In the genomic region with DNA sequence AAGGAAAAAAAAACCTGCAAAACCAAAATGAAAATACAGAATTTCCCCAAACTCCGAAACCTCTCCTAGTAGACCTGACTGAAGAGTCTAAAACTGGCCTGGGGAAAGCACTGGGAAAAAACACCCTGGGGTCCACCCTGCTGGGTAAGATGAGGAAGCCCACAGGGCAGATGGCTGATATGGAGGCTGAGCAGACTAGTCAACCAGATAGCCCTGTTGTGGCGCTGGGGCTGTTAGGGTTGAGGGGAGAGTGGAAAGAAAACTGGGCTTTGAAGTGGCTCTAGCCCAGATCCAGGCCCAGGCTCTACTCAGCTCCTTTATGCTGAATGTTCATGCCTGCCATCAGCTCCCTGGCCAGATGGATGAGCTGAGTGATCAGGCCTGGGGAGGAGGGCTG, we compare ENCODE assay signal across 17 cellular contexts. TPM values are rescaled to one million over a fixed set of nuclear protein-coding genes. Genes with fewer than 3 reads are reported as not detected.
DNase-seq lines count a peak whose midpoint lies in the region; ATAC-seq and TF ChIP-seq lines count a peak whose summit lies in the region.
"Had no signal": no experiment of that assay in that cellular context is flagged by ENCODE, and none has a peak within 500 bp of the region (broad histone marks: within the 10 kb centered on the region; RNA-seq: fewer than 3 reads in every experiment).

No MANE protein-coding gene starts in this region.

- no peaks in the 10 kb centered on the region for H3K9me2 ChIP-seq in PC-9 (ENCODE audit: insufficient read depth)
- H3K9me2 ChIP-seq: SK-N-SH had no signal

- H3K4me3 ChIP-seq in Caco-2 (ENCODE audit: low read depth, low read length) (no peak overlapping the region), PC-9 (no peak overlapping the region)
- H3K4me3 ChIP-seq: adrenal gland, psoas muscle, tibial nerve had no signal

- BruUV-seq in Caco-2 (replicated peaks; lab: Mats Ljungman, UMichigan) (no TSS peak), PC-9 (replicated peaks; lab: Mats Ljungman, UMichigan) (no TSS peak)

- H3K27me3 Mint-ChIP-seq in Caco-2 (ENCODE audit: insufficient read depth, unreplicated experiment) (no peaks in the 10 kb centered on the region), IgD-negative memory B cell (no peaks in the 10 kb centered on the region), memory B cell (no peaks in the 10 kb centered on the region)
- no peaks in the 10 kb centered on the region for H3K27me3 Mint-ChIP-seq in activated T-helper 2 cell treated with anti-CD3 and anti-CD28 coated beads, Interferon-gamma antibody, Interleukin-2, Interleukin-4, amounts not matched to agents 10 μg/mL and 5 μg/mL and 100 μg/mL, durations not matched to agents 14 hours and 24 hours and 36 hours (ENCODE audit: low read depth)
- H3K27me3 Mint-ChIP-seq: central memory CD8-positive, alpha-beta T cell had no signal

- TF ChIP-seq CTCF in Caco-2 (IDR thresholded peaks at IDR 0.05; ENCODE audit: insufficient read depth in 1 of 2, low read depth in 1 of 2, low read length in 1 of 2, severe bottlenecking in 1 of 2, unreplicated experiment in 1 of 2), result no peak
- TF ChIP-seq CTCF in PC-9 (conservative IDR thresholded peaks at IDR 0.05), result no peak

- H3K4me3 Mint-ChIP-seq in Caco-2 (ENCODE audit: unreplicated experiment) (no peak overlapping the region), IgD-negative memory B cell (peak overlapping the region in 3 of 4 donors; percentile 72 to 86 (median 83)), memory B cell (peak overlapping the region; percentile 71)
- H3K4me3 Mint-ChIP-seq in activated T-helper 2 cell treated with anti-CD3 and anti-CD28 coated beads, Interferon-gamma antibody, Interleukin-2, Interleukin-4, amounts not matched to agents 10 μg/mL and 5 μg/mL and 100 μg/mL, durations not matched to agents 14 hours and 24 hours and 36 hours (ENCODE audit: low read depth), result no peak overlapping the region
- H3K4me3 Mint-ChIP-seq: central memory CD8-positive, alpha-beta T cell had no signal

- H3F3A ChIP-seq in PC-9 (ENCODE audit: insufficient read depth, low read depth), result no peaks in the 10 kb centered on the region

- DNase-seq in Caco-2 (no peak), memory B cell (ENCODE audit: low spot score in 2 of 2) (no peak), PC-9 (no peak), cerebellum (ENCODE audit: low spot score) (no peak)
- DNase-seq in stimulated activated CD4-positive, alpha-beta T cell treated with anti-CD3 and anti-CD28 coated beads, Interleukin-4, amount 100 ng/mL, for 1 hour, result no peak
- no peak for DNase-seq in activated T-helper 2 cell treated with anti-CD3 and anti-CD28 coated beads, Interferon-gamma antibody, Interleukin-2, Interleukin-4, amounts not matched to agents 10 μg/mL and 5 μg/mL and 100 μg/mL, durations not matched to agents 14 hours and 24 hours and 36 hours (ENCODE audit: low spot score)
- DNase-seq: activated CD4-positive, CD25-positive, alpha-beta regulatory T cell; activated T-cell treated with anti-CD3 and anti-CD28 coated beads for 4 hours; adrenal gland; DMS153; glutamatergic neuron; psoas muscle; SK-N-SH had no signal

- POLR2A ChIA-PET in Caco-2 (lab: Charles Lee), result no interaction called here
- POLR2A ChIA-PET in PC-9 (lab: Charles Lee; ENCODE audit: unreplicated experiment), result no interaction called here

- H3K9me3 ChIP-seq in Caco-2 (no peaks in the 10 kb centered on the region), PC-9 (ENCODE audit: insufficient read depth, low read depth) (no peaks in the 10 kb centered on the region)
- H3K9me3 ChIP-seq: adrenal gland, psoas muscle, SK-N-SH, tibial nerve had no signal

- H3K27me3 ChIP-seq in Caco-2 (replicated peaks; ENCODE audit: control insufficient read depth, insufficient read depth, low read length), result no peaks in the 10 kb centered on the region
- H3K27me3 ChIP-seq in PC-9 (ENCODE audit: insufficient read depth, low read depth), result peaks cover 74% of the 10 kb centered on the region
- H3K27me3 ChIP-seq: adrenal gland, tibial nerve had no signal

- H3K27ac ChIP-seq in PC-9, result no peak overlapping the region
- H3K27ac ChIP-seq: adrenal gland, psoas muscle, tibial nerve had no signal

- no peak overlapping the region for H2AFZ ChIP-seq in PC-9

- H3K27ac Mint-ChIP-seq in Caco-2 (ENCODE audit: unreplicated experiment), result peak overlapping the region; percentile 82
- peak overlapping the region; percentile 73 to 94 (median 82) for H3K27ac Mint-ChIP-seq in IgD-negative memory B cell
- H3K27ac Mint-ChIP-seq in memory B cell, result peak overlapping the region; percentile 77
- no peak overlapping the region for H3K27ac Mint-ChIP-seq in activated T-helper 2 cell treated with anti-CD3 and anti-CD28 coated beads, Interferon-gamma antibody, Interleukin-2, Interleukin-4, amounts not matched to agents 10 μg/mL and 5 μg/mL and 100 μg/mL, durations not matched to agents 14 hours and 24 hours and 36 hours

- CTCF ChIA-PET in Caco-2 (lab: Charles Lee) (no interaction called here), PC-9 (lab: Charles Lee) (no interaction called here)

- no peak overlapping the region for H3K4me2 ChIP-seq in PC-9
- H3K4me2 ChIP-seq: SK-N-SH had no signal

- H3K4me1 ChIP-seq in Caco-2, result peaks cover 58% of the 10 kb centered on the region
- no peaks in the 10 kb centered on the region for H3K4me1 ChIP-seq in PC-9 (replicated peaks; ENCODE audit: insufficient read depth)
- H3K4me1 ChIP-seq: adrenal gland, psoas muscle, tibial nerve had no signal

- ATAC-seq in GM19463 (IDR thresholded peaks at IDR 0.05; ENCODE audit: unreplicated experiment), result peak; percentile 63
- peak; percentile 70 for ATAC-seq in memory B cell (ENCODE audit: low read depth)
- ATAC-seq: psoas muscle had no signal

- intact Hi-C loops in Caco-2 (cut with micrococcal nuclease; ENCODE audit: unreplicated experiment) (no loop called here), PC-9 (cut with micrococcal nuclease; ENCODE audit: unreplicated experiment) (no loop called here)
- intact Hi-C loops in activated T-helper 2 cell treated with anti-CD3 and anti-CD28 coated beads, Interferon-gamma antibody, Interleukin-2, Interleukin-4, amounts not matched to agents 10 μg/mL and 5 μg/mL and 100 μg/mL, durations not matched to agents 14 hours and 24 hours and 36 hours (cut with micrococcal nuclease), result no loop called here

- H4K20me1 ChIP-seq in PC-9 (ENCODE audit: insufficient read depth), result no peaks in the 10 kb centered on the region

- no peaks in the 10 kb centered on the region for H3K9me3 Mint-ChIP-seq in Caco-2 (ENCODE audit: unreplicated experiment)
- no peaks in the 10 kb centered on the region for H3K9me3 Mint-ChIP-seq in IgD-negative memory B cell
- H3K9me3 Mint-ChIP-seq in memory B cell, result no peaks in the 10 kb centered on the region
- no peaks in the 10 kb centered on the region for H3K9me3 Mint-ChIP-seq in activated T-helper 2 cell treated with anti-CD3 and anti-CD28 coated beads, Interferon-gamma antibody, Interleukin-2, Interleukin-4, amounts not matched to agents 10 μg/mL and 5 μg/mL and 100 μg/mL, durations not matched to agents 14 hours and 24 hours and 36 hours
- H3K9me3 Mint-ChIP-seq: central memory CD8-positive, alpha-beta T cell had no signal

- no peaks in the 10 kb centered on the region for H3K79me2 ChIP-seq in PC-9 (ENCODE audit: low read depth)

- H3K36me3 Mint-ChIP-seq in Caco-2 (ENCODE audit: insufficient read depth, unreplicated experiment) (no peaks in the 10 kb centered on the region), IgD-negative memory B cell (no peaks in the 10 kb centered on the region), memory B cell (no peaks in the 10 kb centered on the region)
- peaks cover 15% of the 10 kb centered on the region for H3K36me3 Mint-ChIP-seq in activated T-helper 2 cell treated with anti-CD3 and anti-CD28 coated beads, Interferon-gamma antibody, Interleukin-2, Interleukin-4, amounts not matched to agents 10 μg/mL and 5 μg/mL and 100 μg/mL, durations not matched to agents 14 hours and 24 hours and 36 hours (ENCODE audit: low read depth)

- peaks cover 36% of the 10 kb centered on the region for H3K4me1 Mint-ChIP-seq in Caco-2 (ENCODE audit: low read depth, unreplicated experiment)
- peaks cover 56 to 65% (median 61%) of the 10 kb centered on the region in 3 donors for H3K4me1 Mint-ChIP-seq in IgD-negative memory B cell
- H3K4me1 Mint-ChIP-seq in memory B cell, result peaks cover 48% of the 10 kb centered on the region
- peaks cover 72% of the 10 kb centered on the region for H3K4me1 Mint-ChIP-seq in activated T-helper 2 cell treated with anti-CD3 and anti-CD28 coated beads, Interferon-gamma antibody, Interleukin-2, Interleukin-4, amounts not matched to agents 10 μg/mL and 5 μg/mL and 100 μg/mL, durations not matched to agents 14 hours and 24 hours and 36 hours (ENCODE audit: low read depth)

- H3K36me3 ChIP-seq in Caco-2 (ENCODE audit: control insufficient read depth, insufficient read depth, low read length) (no peaks in the 10 kb centered on the region), PC-9 (ENCODE audit: low read depth) (no peaks in the 10 kb centered on the region)
- H3K36me3 ChIP-seq: adrenal gland, tibial nerve had no signal

RNA-seq across cellular contexts. Expression of a gene that starts 6.8 kb away (rescaled TPM):
- total RNA-seq in Caco-2 (2022), result not detected in 2 replicates
- polyA plus RNA-seq in IgD-negative memory B cell, result 17.2 TPM
- not detected in 2 replicates for total RNA-seq in PC-9 (2021)
- 74.6 and 78.8 TPM in 2 replicates for total RNA-seq in activated T-helper 2 cell treated with anti-CD3 and anti-CD28 coated beads, Interferon-gamma antibody, Interleukin-2, Interleukin-4, amounts not matched to agents 10 μg/mL and 5 μg/mL and 100 μg/mL, durations not matched to agents 14 hours and 24 hours and 36 hours
- total RNA-seq in cerebellum, result not detected
- polyA plus RNA-seq: SK-N-SH had no signal

RNA-seq across cellular contexts. Expression of a gene that starts 58.0 kb away (rescaled TPM):
- total RNA-seq in Caco-2 (2022) (not detected in 2 replicates), PC-9 (2021) (not detected in 2 replicates), cerebellum (0.45 TPM)
- 129 TPM for polyA plus RNA-seq in IgD-negative memory B cell
- 101 and 103 TPM in 2 replicates for total RNA-seq in activated T-helper 2 cell treated with anti-CD3 and anti-CD28 coated beads, Interferon-gamma antibody, Interleukin-2, Interleukin-4, amounts not matched to agents 10 μg/mL and 5 μg/mL and 100 μg/mL, durations not matched to agents 14 hours and 24 hours and 36 hours
- polyA plus RNA-seq: SK-N-SH had no signal

Comparison
In these comparisons a context has a peak if more than half of its experiments do, and no peak if none do; other contexts are left out.
1. H3K4me3 Mint-ChIP-seq: peak in IgD-negative memory B cell (3 of 4) and memory B cell (single experiment); none in Caco-2 (single experiment) and activated T-helper 2 cell treated with anti-CD3 and anti-CD28 coated beads, Interferon-gamma antibody, Interleukin-2, Interleukin-4, amounts not matched to agents 10 μg/mL and 5 μg/mL and 100 μg/mL, durations not matched to agents 14 hours and 24 hours and 36 hours (single experiment).
2. RNA of a gene that starts 6.8 kb away (total RNA-seq): 74.6 to 78.8 TPM in activated T-helper 2 cell treated with anti-CD3 and anti-CD28 coated beads, Interferon-gamma antibody, Interleukin-2, Interleukin-4, amounts not matched to agents 10 μg/mL and 5 μg/mL and 100 μg/mL, durations not matched to agents 14 hours and 24 hours and 36 hours; not detected in cerebellum (single experiment), not detected in Caco-2 and not detected in PC-9; every median in the first group is over 10 times any median in the second.
3. RNA of a gene that starts 58.0 kb away (total RNA-seq): 101 to 103 TPM in activated T-helper 2 cell treated with anti-CD3 and anti-CD28 coated beads, Interferon-gamma antibody, Interleukin-2, Interleukin-4, amounts not matched to agents 10 μg/mL and 5 μg/mL and 100 μg/mL, durations not matched to agents 14 hours and 24 hours and 36 hours; 0.45 TPM in cerebellum (single experiment), not detected in PC-9 and not detected in Caco-2; every median in the first group is over 10 times any median in the second.